In genomic region chr7:6016653-6016966, GRCh38 we compare ENCODE assay signal across 15 cellular contexts. TPM values are rescaled to one million over a fixed set of nuclear protein-coding genes. Genes with fewer than 3 reads are reported as not detected.
DNase-seq lines count a peak whose midpoint lies in the region; ATAC-seq and TF ChIP-seq lines count a peak whose summit lies in the region.
"Had no signal": no experiment of that assay in that cellular context is flagged by ENCODE, and none has a peak within 500 bp of the region (broad histone marks: within the 10 kb centered on the region; RNA-seq: fewer than 3 reads in every experiment).

No MANE protein-coding gene starts in this region.

- H3K36me3 Mint-ChIP-seq in activated T-helper 17 cell treated with anti-CD3 and anti-CD28 coated beads, Interleukin-2, amount 50 U/mL, for 72 hours (ENCODE audit: low read depth), result peaks cover 86% of the 10 kb centered on the region
- peaks cover 62% of the 10 kb centered on the region for H3K36me3 Mint-ChIP-seq in nephron (ENCODE audit: low read depth)

- H4K20me1 ChIP-seq in DND-41 (ENCODE audit: insufficient read depth, low read length), result peaks cover under 1% of the 10 kb centered on the region; the same call in 1 of the 2 replicates

- peaks cover 68% of the 10 kb centered on the region for H3K36me3 ChIP-seq in A673 (ENCODE audit: insufficient read depth, low read length, poor library complexity, severe bottlenecking)
- peaks cover 85% of the 10 kb centered on the region for H3K36me3 ChIP-seq in DND-41 (ENCODE audit: insufficient read depth, low read length)
- peaks cover 51% of the 10 kb centered on the region for H3K36me3 ChIP-seq in upper lobe of right lung
- H3K36me3 ChIP-seq in uterus, result no peaks in the 10 kb centered on the region

- DNase-seq in A673 (ENCODE audit: low spot score) (no peak), DND-41 (no peak), upper lobe of right lung (no peak), NCI-H2227 treated with DMSO at 0.1 percent for 48 hours (lab: John Stamatoyannopoulos, UW) (no peak), NCI-H1436 (lab: John Stamatoyannopoulos, UW) (no peak), uterus (no peak)
- DNase-seq: aorta; immature natural killer cell; mucosa of descending colon; NCI-H1092 treated with DMSO at 0.1 percent for 48 hours; stimulated activated CD4-positive, alpha-beta T cell treated with anti-CD3 and anti-CD28 coated beads, Interleukin-4, amount 100 ng/mL, for 24 hours; stimulated activated naive CD4-positive, alpha-beta T cell had no signal

- H3K27ac Mint-ChIP-seq in activated T-helper 17 cell treated with anti-CD3 and anti-CD28 coated beads, Interleukin-2, amount 50 U/mL, for 72 hours, result peak overlapping the region; percentile 50
- H3K27ac Mint-ChIP-seq in nephron, result peak overlapping the region; percentile 83 to 92 (median 85)

- H3K27ac ChIP-seq in A673 (ENCODE audit: low read depth, low read length, poor library complexity, severe bottlenecking) (peak overlapping the region; percentile 99), DND-41 (ENCODE audit: low read length) (peak overlapping the region; percentile 61; the same call in 1 of the 2 replicates), upper lobe of right lung (no peak overlapping the region), uterus (no peak overlapping the region)
- H3K27ac ChIP-seq: foreskin keratinocyte had no signal

- no peak overlapping the region for H3K4me3 ChIP-seq in A673 (ENCODE audit: low read depth, low read length, poor library complexity, severe bottlenecking)
- H3K4me3 ChIP-seq in DND-41 (ENCODE audit: low read depth in 1 of 2, low read length in 2 of 2), result no peak overlapping the region
- no peak overlapping the region for H3K4me3 ChIP-seq in upper lobe of right lung
- no peak overlapping the region for H3K4me3 ChIP-seq in uterus
- H3K4me3 ChIP-seq: mucosa of descending colon had no signal

- no peak overlapping the region for H3K4me2 ChIP-seq in DND-41 (ENCODE audit: insufficient read depth, low read length)

- intact Hi-C loops in A673 (cut with micrococcal nuclease; ENCODE audit: unreplicated experiment) (no loop called here), upper lobe of right lung (cut with DNase I) (no loop called here), uterus (cut with DNase I; ENCODE audit: low total_unique reads) (no loop called here)

- no peaks in the 10 kb centered on the region for H3K27me3 ChIP-seq in A673 (replicated peaks; ENCODE audit: insufficient read depth, low read depth, low read length, poor library complexity)
- H3K27me3 ChIP-seq in DND-41 (ENCODE audit: insufficient read depth, low read length, poor library complexity), result no peaks in the 10 kb centered on the region
- H3K27me3 ChIP-seq in upper lobe of right lung, result no peaks in the 10 kb centered on the region
- H3K27me3 ChIP-seq in uterus, result no peaks in the 10 kb centered on the region
- H3K27me3 ChIP-seq: foreskin keratinocyte had no signal

- BruUV-seq in A673 (replicated peaks; lab: Mats Ljungman, UMichigan), result no TSS peak

- CTCF ChIA-PET in A673 (lab: Charles Lee), result no interaction called here

- peaks cover 21% of the 10 kb centered on the region for H3K79me2 ChIP-seq in DND-41 (ENCODE audit: insufficient read depth, low read length)

- POLR2A ChIA-PET in A673 (lab: Charles Lee; ENCODE audit: low non-redundant PET), result no interaction called here

- no peak for TF ChIP-seq POLR2A in uterus (IDR thresholded peaks at IDR 0.05)

- H3K4me1 ChIP-seq in A673 (ENCODE audit: insufficient read depth, low read length, poor library complexity, severe bottlenecking) (peaks cover 22% of the 10 kb centered on the region), DND-41 (ENCODE audit: insufficient read depth, low read length) (peaks cover 25% of the 10 kb centered on the region), upper lobe of right lung (peaks cover 10% of the 10 kb centered on the region), uterus (peaks cover 0 to 4% of the 10 kb centered on the region in 2 donors)
- H3K4me1 ChIP-seq: foreskin keratinocyte had no signal

- no peaks in the 10 kb centered on the region for H3K4me1 Mint-ChIP-seq in activated T-helper 17 cell treated with anti-CD3 and anti-CD28 coated beads, Interleukin-2, amount 50 U/mL, for 72 hours
- peaks cover 20% of the 10 kb centered on the region for H3K4me1 Mint-ChIP-seq in nephron

- H3K9me3 ChIP-seq in A673 (ENCODE audit: low read depth, low read length, poor library complexity, severe bottlenecking), result no peaks in the 10 kb centered on the region
- no peaks in the 10 kb centered on the region for H3K9me3 ChIP-seq in DND-41 (ENCODE audit: insufficient read depth, low read length, severe bottlenecking)
- no peaks in the 10 kb centered on the region for H3K9me3 ChIP-seq in upper lobe of right lung
- no peaks in the 10 kb centered on the region for H3K9me3 ChIP-seq in uterus
- H3K9me3 ChIP-seq: mucosa of descending colon had no signal

- no peaks in the 10 kb centered on the region for H3K9me3 Mint-ChIP-seq in activated T-helper 17 cell treated with anti-CD3 and anti-CD28 coated beads, Interleukin-2, amount 50 U/mL, for 72 hours
- H3K9me3 Mint-ChIP-seq in nephron, result no peaks in the 10 kb centered on the region
- H3K9me3 Mint-ChIP-seq: immature natural killer cell had no signal

- ATAC-seq in DND-41 (ENCODE audit: insufficient read depth, low read depth) (no peak), upper lobe of right lung (no peak)
- ATAC-seq in activated T-helper 17 cell treated with anti-CD3 and anti-CD28 coated beads, Interleukin-2, amount 50 U/mL, for 72 hours (replicated peaks), result no peak
- ATAC-seq: mucosa of descending colon had no signal

- peak overlapping the region; percentile 4; the same call in 1 of the 2 replicates for H3K9ac ChIP-seq in DND-41 (ENCODE audit: low read depth, low read length)

- no peaks in the 10 kb centered on the region for H3K27me3 Mint-ChIP-seq in activated T-helper 17 cell treated with anti-CD3 and anti-CD28 coated beads, Interleukin-2, amount 50 U/mL, for 72 hours
- no peaks in the 10 kb centered on the region for H3K27me3 Mint-ChIP-seq in nephron (ENCODE audit: low read depth)

- no peak overlapping the region for H2AFZ ChIP-seq in DND-41 (ENCODE audit: low read depth, low read length)

- H3K4me3 Mint-ChIP-seq in activated T-helper 17 cell treated with anti-CD3 and anti-CD28 coated beads, Interleukin-2, amount 50 U/mL, for 72 hours, result no peak overlapping the region
- H3K4me3 Mint-ChIP-seq in nephron, result peak overlapping the region in 1 of 3 experiments; percentile 19
- H3K4me3 Mint-ChIP-seq: immature natural killer cell had no signal

- no peak for TF ChIP-seq CTCF in A673 (conservative IDR thresholded peaks at IDR 0.05; ENCODE audit: low read depth, low read length)
- TF ChIP-seq CTCF in DND-41 (IDR thresholded peaks at IDR 0.05; ENCODE audit: borderline replicate concordance, extremely low read depth, low read length, poor library complexity, severe bottlenecking), result no peak
- no peak for TF ChIP-seq CTCF in nephron (IDR thresholded peaks at IDR 0.05; ENCODE audit: unreplicated experiment in 3 of 3)
- no peak for TF ChIP-seq CTCF in upper lobe of right lung (IDR thresholded peaks at IDR 0.05)
- TF ChIP-seq CTCF in uterus (IDR thresholded peaks at IDR 0.05), result no peak

RNA-seq across cellular contexts. Expression of gene AIMP2, which starts 7.5 kb away (rescaled TPM):
- total RNA-seq in A673 (2021) (87.4 and 90.1 TPM in 2 replicates), upper lobe of right lung (20.3 TPM), uterus (10 to 100 TPM in 2 of 4 donors, 1 to 10 TPM in 2; 6.4 to 22.5 (median 15.1) TPM)
- total RNA-seq in activated T-helper 17 cell treated with anti-CD3 and anti-CD28 coated beads, Interleukin-2, amount 50 U/mL, for 72 hours, result 10 to 100 TPM; 21.5 to 45.2 TPM

RNA-seq across cellular contexts. Expression of gene PMS2, which starts 7.8 kb away (rescaled TPM):
- total RNA-seq in A673 (2021), result 14.6 and 16.8 TPM in 2 replicates
- total RNA-seq in activated T-helper 17 cell treated with anti-CD3 and anti-CD28 coated beads, Interleukin-2, amount 50 U/mL, for 72 hours, result 10 to 100 TPM; 17.4 to 20.6 TPM
- 12.5 TPM for total RNA-seq in upper lobe of right lung
- 10 to 100 TPM in 2 of 4 donors, 1 to 10 TPM in 2; 1.0 to 21.8 (median 8.5) TPM for total RNA-seq in uterus

RNA-seq across cellular contexts. Expression of gene ANKRD61, which starts 14.6 kb away (rescaled TPM):
- total RNA-seq in A673 (2021) (0.98 and 1.1 TPM in 2 replicates), upper lobe of right lung (not detected), uterus (under 1 TPM in 1 of 4 donors, not detected in 3; 0.46 TPM)
- under 1 TPM in 1 of 2 donors, not detected in 1; 0.26 TPM for total RNA-seq in activated T-helper 17 cell treated with anti-CD3 and anti-CD28 coated beads, Interleukin-2, amount 50 U/mL, for 72 hours
- total RNA-seq: aorta, mucosa of descending colon had no signal

RNA-seq across cellular contexts. Expression of gene EIF2AK1, which starts 42.4 kb away (rescaled TPM):
- 118 and 119 TPM in 2 replicates for total RNA-seq in A673 (2021)
- total RNA-seq in activated T-helper 17 cell treated with anti-CD3 and anti-CD28 coated beads, Interleukin-2, amount 50 U/mL, for 72 hours, result 100 to 1,000 TPM; 116 to 117 TPM
- total RNA-seq in upper lobe of right lung, result 77.2 TPM
- 100 to 1,000 TPM in 2 of 4 donors, 10 to 100 TPM in 2; 57.1 to 278 (median 145) TPM for total RNA-seq in uterus

RNA-seq across cellular contexts. Expression of gene RSPH10B, which starts 46.1 kb away (rescaled TPM):
- 0.41 and 1.0 TPM in 2 replicates for total RNA-seq in A673 (2021)
- total RNA-seq in activated T-helper 17 cell treated with anti-CD3 and anti-CD28 coated beads, Interleukin-2, amount 50 U/mL, for 72 hours, result 1 to 10 TPM in 1 of 2 donors, under 1 TPM in 1; 0.11 to 2.2 TPM
- total RNA-seq in upper lobe of right lung, result not detected
- total RNA-seq in uterus, result 1 to 10 TPM in 2 of 4 donors, not detected in 2; 1.1 to 1.6 TPM
- total RNA-seq: aorta, mucosa of descending colon had no signal

Comparison
In these comparisons a context has a peak if more than half of its experiments do, and no peak if none do; other contexts are left out.
1. H3K27ac ChIP-seq: peak in A673 (single experiment) and DND-41 (single experiment); none in upper lobe of right lung (single experiment) and uterus (0 of 2).